Comparison of ENCODE assay signal across 9 cellular contexts in the genomic region with DNA sequence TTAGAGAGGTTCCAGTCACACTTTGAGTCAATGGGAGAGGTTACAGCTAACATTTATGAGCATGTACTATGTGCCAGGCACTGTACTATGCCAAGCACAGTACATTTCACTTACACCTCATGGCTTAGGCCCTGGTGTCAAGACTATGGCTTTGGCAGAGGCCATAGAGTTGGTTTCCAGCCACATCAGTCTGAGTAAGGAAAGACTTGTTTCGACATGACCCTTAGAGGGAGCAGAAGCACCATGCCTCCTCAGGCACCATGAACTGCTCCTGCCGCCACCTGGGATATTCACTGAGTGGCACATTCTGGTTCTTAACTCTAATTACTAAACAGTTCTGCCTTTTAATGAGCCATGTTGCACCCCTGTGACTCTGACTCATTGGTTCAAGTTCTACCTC. TPM values are rescaled to one million over a fixed set of nuclear protein-coding genes. Genes with fewer than 3 reads are reported as not detected.
DNase-seq lines count a peak whose midpoint lies in the region; ATAC-seq and TF ChIP-seq lines count a peak whose summit lies in the region.
"Had no signal": no experiment of that assay in that cellular context is flagged by ENCODE, and none has a peak within 500 bp of the region (broad histone marks: within the 10 kb centered on the region; RNA-seq: fewer than 3 reads in every experiment).

No MANE protein-coding gene starts in this region.

- in situ Hi-C loops in gastrocnemius medialis (cut with MboI; ENCODE audit: low sequenced_read_pairs in 4 of 4) = no loop called here

- H3K4me1 Mint-ChIP-seq in WTC11 = peaks cover 4% of the 10 kb centered on the region; the same call in 1 of the 2 replicates

- TF ChIP-seq POLR2A in esophagus squamous epithelium (IDR thresholded peaks at IDR 0.05) = no peak
- no peak for TF ChIP-seq POLR2A in gastrocnemius medialis (IDR thresholded peaks at IDR 0.05)

- H3K4me3 ChIP-seq in esophagus squamous epithelium = no peak overlapping the region
- no peak overlapping the region for H3K4me3 ChIP-seq in gastrocnemius medialis

- no peaks in the 10 kb centered on the region for H3K9me3 Mint-ChIP-seq in WTC11

- H3K36me3 ChIP-seq in esophagus squamous epithelium (peaks cover 0 to 31% (median 0%) of the 10 kb centered on the region in 3 donors), gastrocnemius medialis (no peaks in the 10 kb centered on the region)

- no peak overlapping the region for H3K4me3 Mint-ChIP-seq in WTC11

- ATAC-seq in WTC11 (peak; percentile 81), gastrocnemius medialis (peak; percentile 79 to 93), GM21367 (IDR thresholded peaks at IDR 0.05; ENCODE audit: unreplicated experiment) (no peak), HG03108 (IDR thresholded peaks at IDR 0.05; ENCODE audit: unreplicated experiment) (no peak), GM21717 (IDR thresholded peaks at IDR 0.05; ENCODE audit: unreplicated experiment) (no peak)

- DNase-seq in DMS 273 (lab: John Stamatoyannopoulos, UW; ENCODE audit: unreplicated experiment) (peak; percentile 34), DMS 273 treated with DMSO at 0.1 percent for 48 hours (lab: John Stamatoyannopoulos, UW) (no peak), WTC11 (ENCODE audit: low spot score) (no peak), esophagus squamous epithelium (lab: John Stamatoyannopoulos, UW) (no peak), gastrocnemius medialis (peak in 1 of 2 donors; percentile 50)

- POLR2A ChIA-PET in WTC11 (lab: Charles Lee) = no interaction called here

- CTCF ChIA-PET in WTC11 (lab: Charles Lee) = interaction anchor here (0.6 to 1.4 kb wide), 4 partner anchors 181 to 396 kb away, joined by 3 read pairs; no protein-coding TSS in a partner anchor

- H3K9me3 ChIP-seq in esophagus squamous epithelium (no peaks in the 10 kb centered on the region), gastrocnemius medialis (no peaks in the 10 kb centered on the region)

- TF ChIP-seq CTCF in WTC11 (IDR thresholded peaks at IDR 0.05) = no peak
- TF ChIP-seq CTCF in esophagus squamous epithelium (IDR thresholded peaks at IDR 0.05) = peak in 1 of 6 experiments; percentile 15
- peak in 1 of 5 experiments; percentile 15 for TF ChIP-seq CTCF in gastrocnemius medialis (IDR thresholded peaks at IDR 0.05 in 4 of 5, conservative IDR thresholded peaks at IDR 0.05 in 1 of 5)

- peaks cover 13% of the 10 kb centered on the region for H3K36me3 Mint-ChIP-seq in WTC11

- H3K27ac ChIP-seq in esophagus squamous epithelium (peak overlapping the region; percentile 73 to 88 (median 80)), gastrocnemius medialis (peak overlapping the region in 1 of 4 donors; percentile 21)
- H3K27ac ChIP-seq: 22Rv1 had no signal

- peaks cover 19 to 71% (median 32%) of the 10 kb centered on the region in 3 donors for H3K4me1 ChIP-seq in esophagus squamous epithelium
- peaks cover 4 to 8% of the 10 kb centered on the region in 2 donors for H3K4me1 ChIP-seq in gastrocnemius medialis

- 21 to 57% methylated on average over 2 of the region's 2 CpGs for WGBS in esophagus squamous epithelium, 2 donors

- H3K27me3 ChIP-seq in esophagus squamous epithelium (no peaks in the 10 kb centered on the region), gastrocnemius medialis (no peaks in the 10 kb centered on the region)

- H3K27me3 Mint-ChIP-seq in WTC11 (ENCODE audit: low read depth) = no peaks in the 10 kb centered on the region

- H3K27ac Mint-ChIP-seq in WTC11 = peak overlapping the region; percentile 47; the same call in 1 of the 2 replicates

- intact Hi-C loops in esophagus squamous epithelium (cut with DNase I) (no loop called here), gastrocnemius medialis (cut with DNase I; ENCODE audit: low total_unique reads) (no loop called here)

TF ChIP-seq in WTC11, 78 proteins besides CTCF, POLR2A, EP300 and RAD21 (continues in another document):
- TF ChIP-seq E2F5 (CRISPR knock-in tag; IDR thresholded peaks at IDR 0.05) (no peak), SOX15 (CRISPR knock-in tag; IDR thresholded peaks at IDR 0.05) (no peak), ELF4 (CRISPR knock-in tag; IDR thresholded peaks at IDR 0.05; ENCODE audit: low read depth) (no peak), TEAD4 (CRISPR knock-in tag; IDR thresholded peaks at IDR 0.05) (no peak), CBFB (CRISPR knock-in tag; IDR thresholded peaks at IDR 0.05; ENCODE audit: low read depth) (no peak), ZNF532 (CRISPR knock-in tag; IDR thresholded peaks at IDR 0.05; ENCODE audit: borderline replicate concordance) (no peak), CREB1 (CRISPR knock-in tag; IDR thresholded peaks at IDR 0.05) (no peak), ZNF219 (CRISPR knock-in tag; IDR thresholded peaks at IDR 0.05; ENCODE audit: borderline replicate concordance) (no peak), GTF2I (CRISPR knock-in tag; conservative IDR thresholded peaks at IDR 0.05) (no peak), FOXP1 (CRISPR knock-in tag; IDR thresholded peaks at IDR 0.05; ENCODE audit: borderline replicate concordance) (no peak), NR2C2 (CRISPR knock-in tag; IDR thresholded peaks at IDR 0.05) (no peak), ATF1 (CRISPR knock-in tag; IDR thresholded peaks at IDR 0.05) (no peak)
- TF ChIP-seq, protein P1, sequence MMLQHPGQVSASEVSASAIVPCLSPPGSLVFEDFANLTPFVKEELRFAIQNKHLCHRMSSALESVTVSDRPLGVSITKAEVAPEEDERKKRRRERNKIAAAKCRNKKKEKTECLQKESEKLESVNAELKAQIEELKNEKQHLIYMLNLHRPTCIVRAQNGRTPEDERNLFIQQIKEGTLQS (CRISPR knock-in tag; conservative IDR thresholded peaks at IDR 0.05) = no peak
- TF ChIP-seq, protein P2, sequence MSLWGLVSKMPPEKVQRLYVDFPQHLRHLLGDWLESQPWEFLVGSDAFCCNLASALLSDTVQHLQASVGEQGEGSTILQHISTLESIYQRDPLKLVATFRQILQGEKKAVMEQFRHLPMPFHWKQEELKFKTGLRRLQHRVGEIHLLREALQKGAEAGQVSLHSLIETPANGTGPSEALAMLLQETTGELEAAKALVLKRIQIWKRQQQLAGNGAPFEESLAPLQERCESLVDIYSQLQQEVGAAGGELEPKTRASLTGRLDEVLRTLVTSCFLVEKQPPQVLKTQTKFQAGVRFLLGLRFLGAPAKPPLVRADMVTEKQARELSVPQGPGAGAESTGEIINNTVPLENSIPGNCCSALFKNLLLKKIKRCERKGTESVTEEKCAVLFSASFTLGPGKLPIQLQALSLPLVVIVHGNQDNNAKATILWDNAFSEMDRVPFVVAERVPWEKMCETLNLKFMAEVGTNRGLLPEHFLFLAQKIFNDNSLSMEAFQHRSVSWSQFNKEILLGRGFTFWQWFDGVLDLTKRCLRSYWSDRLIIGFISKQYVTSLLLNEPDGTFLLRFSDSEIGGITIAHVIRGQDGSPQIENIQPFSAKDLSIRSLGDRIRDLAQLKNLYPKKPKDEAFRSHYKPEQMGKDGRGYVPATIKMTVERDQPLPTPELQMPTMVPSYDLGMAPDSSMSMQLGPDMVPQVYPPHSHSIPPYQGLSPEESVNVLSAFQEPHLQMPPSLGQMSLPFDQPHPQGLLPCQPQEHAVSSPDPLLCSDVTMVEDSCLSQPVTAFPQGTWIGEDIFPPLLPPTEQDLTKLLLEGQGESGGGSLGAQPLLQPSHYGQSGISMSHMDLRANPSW (CRISPR knock-in tag; conservative IDR thresholded peaks at IDR 0.05; ENCODE audit: low read depth) = no peak

RNA-seq across cellular contexts. Expression of gene DGUOK, which starts 12.7 kb away (rescaled TPM):
- 105 to 106 TPM (median 106 TPM) in 3 replicates for total RNA-seq in WTC11 (2021)
- total RNA-seq in esophagus squamous epithelium = 10 to 100 TPM; 23.5 to 53.4 (median 40.2) TPM
- total RNA-seq in gastrocnemius medialis = 10 to 100 TPM; 10.2 to 25.2 (median 20.3) TPM

RNA-seq across cellular contexts. Expression of gene TET3, which starts 45.3 kb away (rescaled TPM):
- 16.4 to 19.3 TPM (median 18.2 TPM) in 3 replicates for total RNA-seq in WTC11 (2021)
- total RNA-seq in esophagus squamous epithelium = 10 to 100 TPM in 3 of 4 donors, 1 to 10 TPM in 1; 6.6 to 20.2 (median 16.2) TPM
- 1 to 10 TPM; 2.1 to 3.3 (median 2.9) TPM for total RNA-seq in gastrocnemius medialis

RNA-seq across cellular contexts. Expression of gene ACTG2, which starts 46.6 kb away (rescaled TPM):
- 1.4 to 2.7 TPM (median 1.8 TPM) in 3 replicates for total RNA-seq in WTC11 (2021)
- 100 to 1,000 TPM in 3 of 4 donors, 10 to 100 TPM in 1; 37.7 to 809 (median 109) TPM for total RNA-seq in esophagus squamous epithelium
- 1 to 10 TPM in 3 of 4 donors, under 1 TPM in 1; 0.41 to 3.1 (median 1.9) TPM for total RNA-seq in gastrocnemius medialis

Comparison
In these comparisons a context has a peak if more than half of its experiments do, and no peak if none do; other contexts are left out.
1. ATAC-seq: peak in WTC11 (single experiment) and gastrocnemius medialis (2 of 2); none in GM21367 (single experiment), HG03108 (single experiment) and GM21717 (single experiment).
2. RNA of gene ACTG2, which starts 46.6 kb away (total RNA-seq): 37.7 to 809 TPM in esophagus squamous epithelium; 1.4 to 2.7 TPM in WTC11 and 0.41 to 3.1 TPM in gastrocnemius medialis; every median in the first group is over 4 times any median in the second.